13 cellular contexts compared by ENCODE assay signal in the genomic region with DNA sequence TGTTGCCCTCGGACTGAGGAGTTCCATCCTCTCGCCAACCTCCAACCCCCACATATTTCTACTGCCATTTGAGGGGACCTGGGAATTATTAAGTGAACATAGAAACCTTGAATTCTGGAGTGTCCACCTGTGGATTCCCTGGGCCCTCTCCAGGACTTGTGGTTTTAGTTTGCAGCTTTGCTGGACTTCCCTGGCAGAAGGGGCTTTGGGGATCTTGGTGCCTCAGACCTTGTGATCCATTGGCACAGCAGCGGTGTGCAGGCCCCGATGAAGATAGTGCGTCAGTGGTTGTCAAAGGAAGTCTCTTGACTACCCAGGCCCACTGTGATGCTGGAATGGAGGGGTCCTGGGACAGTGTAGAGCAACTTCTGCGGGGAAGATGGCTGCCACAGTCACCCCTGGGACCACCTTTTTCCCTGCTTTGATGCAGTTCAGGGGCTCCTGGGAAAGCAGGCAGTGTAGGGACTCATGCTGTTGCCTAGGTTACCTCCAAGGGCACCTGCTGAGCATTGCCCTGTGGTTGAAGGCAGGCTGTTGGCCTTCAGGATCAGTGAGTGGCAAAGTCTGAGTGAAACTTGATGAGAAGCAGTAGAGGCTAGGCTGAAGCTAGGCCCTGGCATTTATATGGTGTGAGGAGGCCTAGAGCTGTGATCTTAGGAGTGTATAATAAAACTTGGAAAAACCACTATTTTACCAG. TPM values are rescaled to one million over a fixed set of nuclear protein-coding genes. Genes with fewer than 3 reads are reported as not detected.
DNase-seq lines count a peak whose midpoint lies in the region; ATAC-seq and TF ChIP-seq lines count a peak whose summit lies in the region.
"Had no signal": no experiment of that assay in that cellular context is flagged by ENCODE, and none has a peak within 500 bp of the region (broad histone marks: within the 10 kb centered on the region; RNA-seq: fewer than 3 reads in every experiment).

No MANE protein-coding gene starts in this region.

- peaks cover 0 to 10% of the 10 kb centered on the region in 2 experiments; a peak in 2 of 4 replicates for H3K79me1 ChIP-seq in IMR-90 (ENCODE audit: low read depth in 1 of 2, low read length in 2 of 2)

- H4K91ac ChIP-seq in IMR-90 (ENCODE audit: insufficient read depth, low read depth, low read length), result no peak overlapping the region

- no TSS peak for BruUV-seq in IMR-90 (replicated peaks; lab: Mats Ljungman, UMichigan)

- peak overlapping the region; percentile 87 for H2AFZ ChIP-seq in IMR-90 (replicated peaks; ENCODE audit: low read length, poor library complexity)

- no peak overlapping the region for H3K56ac ChIP-seq in IMR-90 (ENCODE audit: extremely low read depth, insufficient read depth, low read length)

- peak overlapping the region; percentile 70 for H2AK9ac ChIP-seq in IMR-90 (replicated peaks; ENCODE audit: low read depth, low read length, poor library complexity)

- ATAC-seq in IMR-90 (ENCODE audit: low read depth), result no peak
- ATAC-seq in activated naive CD4-positive, alpha-beta T cell treated with anti-CD3 and anti-CD28 coated beads, Interleukin-2, amount 50 U/mL, for 72 hours, result no peak

- H3K4me3 ChIP-seq in IMR-90 (ENCODE audit: insufficient read depth, low read depth, low read length) (peak overlapping the region; percentile 58; the same call in 1 of the 2 replicates), mesodermal cell (ENCODE audit: extremely low read depth, insufficient read depth, low read length, poor library complexity, severe bottlenecking) (no peak overlapping the region), subcutaneous abdominal adipose tissue (ENCODE audit: low read depth in 1 of 5, low read length in 5 of 5) (peak overlapping the region in 2 of 5 donors; percentile 38 to 67)

- TF ChIP-seq POLR2A in IMR-90 (IDR thresholded peaks at IDR 0.05; ENCODE audit: low read depth, low read length), result no peak

- no peak for TF ChIP-seq RAD21 in IMR-90 (IDR thresholded peaks at IDR 0.05; ENCODE audit: low read length)

- H3K27ac ChIP-seq in IMR-90 (ENCODE audit: insufficient read depth, low read length) (peak overlapping the region; percentile 91), caudate nucleus (ENCODE audit: low read depth, low read length) (peak overlapping the region; percentile 76), mesodermal cell (ENCODE audit: low read depth, low read length, severe bottlenecking) (peak overlapping the region; percentile 76), subcutaneous abdominal adipose tissue (ENCODE audit: low read depth, low read length) (peak overlapping the region; percentile 74)

- H2BK5ac ChIP-seq in IMR-90 (ENCODE audit: low read depth, low read length, poor library complexity, severe bottlenecking), result no peak overlapping the region

- POLR2A ChIA-PET in IMR-90 (lab: Charles Lee; ENCODE audit: unreplicated experiment), result no interaction called here

- H3K9me3 ChIP-seq in IMR-90 (ENCODE audit: control insufficient read depth, insufficient read depth, low read length) (no peaks in the 10 kb centered on the region; the same call in 1 of the 2 replicates), mesodermal cell (ENCODE audit: control insufficient read depth, low read length) (no peaks in the 10 kb centered on the region), subcutaneous abdominal adipose tissue (ENCODE audit: control insufficient read depth in 5 of 5, low read length in 5 of 5) (no peaks in the 10 kb centered on the region)
- H3K9me3 ChIP-seq: ascending aorta had no signal

- H3K27ac Mint-ChIP-seq in activated naive CD4-positive, alpha-beta T cell treated with anti-CD3 and anti-CD28 coated beads, Interleukin-2, amount 50 U/mL, for 72 hours, result no peak overlapping the region
- H3K27ac Mint-ChIP-seq: natural killer cell had no signal

- CTCF ChIA-PET in IMR-90 (lab: Yijun Ruan, JAX), result no interaction called here

- no peak overlapping the region for H4K5ac ChIP-seq in IMR-90 (ENCODE audit: low read depth, low read length)

- no peak overlapping the region for H3K14ac ChIP-seq in IMR-90 (replicated peaks; ENCODE audit: low read depth, low read length)

- H3K27me3 ChIP-seq in IMR-90 (ENCODE audit: control insufficient read depth, insufficient read depth, low read length) (no peaks in the 10 kb centered on the region), subcutaneous abdominal adipose tissue (ENCODE audit: control insufficient read depth in 5 of 5, insufficient read depth in 4 of 5, low read length in 5 of 5) (peaks cover 6 to 26% (median 7%) of the 10 kb centered on the region in 5 donors)
- H3K27me3 ChIP-seq: ascending aorta had no signal

- H4K20me1 ChIP-seq in IMR-90 (ENCODE audit: insufficient read depth, low read length), result peaks cover 13% of the 10 kb centered on the region

- no peak overlapping the region; the same call in 1 of the 2 replicates for H2BK120ac ChIP-seq in IMR-90 (ENCODE audit: low read depth, low read length)

- no peaks in the 10 kb centered on the region for H3K9me3 Mint-ChIP-seq in activated naive CD4-positive, alpha-beta T cell treated with anti-CD3 and anti-CD28 coated beads, Interleukin-2, amount 50 U/mL, for 72 hours
- H3K9me3 Mint-ChIP-seq: natural killer cell had no signal

- DNase-seq in IMR-90 (no peak), caudate nucleus (lab: John Stamatoyannopoulos, UW) (peak in 1 of 61 donors; percentile 10), NCI-H1930 (lab: John Stamatoyannopoulos, UW) (no peak), RPMI8226 (no peak), 8988T (no peak)
- DNase-seq in activated naive CD4-positive, alpha-beta T cell treated with anti-CD3 and anti-CD28 coated beads, Interleukin-2, amount 50 U/mL, for 72 hours (ENCODE audit: low spot score in 2 of 2), result no peak
- DNase-seq: activated CD4-positive, alpha-beta T cell treated with anti-CD3 and anti-CD28 coated beads, Interleukin-2, amount 50 U/mL, for 1 hour; GF-D8; SHP77 treated with DMSO at 0.1 percent for 48 hours had no signal

- H3K36me3 ChIP-seq in IMR-90 (ENCODE audit: control insufficient read depth, insufficient read depth, low read length) (no peaks in the 10 kb centered on the region), mesodermal cell (ENCODE audit: control insufficient read depth, insufficient read depth, low read length) (no peaks in the 10 kb centered on the region), subcutaneous abdominal adipose tissue (ENCODE audit: control insufficient read depth in 5 of 5, insufficient read depth in 5 of 5, low read length in 5 of 5) (no peaks in the 10 kb centered on the region)
- H3K36me3 ChIP-seq: ascending aorta had no signal

- H2AK5ac ChIP-seq in IMR-90 (ENCODE audit: low read depth, low read length), result 0 out of 2 replicates have a peak overlapping the region, but pooled peaks have one; percentile 3

- H3K23ac ChIP-seq in IMR-90 (ENCODE audit: low read depth, low read length), result no peak overlapping the region

- 86% methylated on average over 1 of the region's 6 CpGs; no CpG with 5 or more reads in 1 of the 2 experiments for WGBS in IMR-90 (ENCODE audit: extremely low coverage in 2 of 2, insufficient read length in 1 of 2), 2 experiments
- 60% methylated on average over 2 of the region's 6 CpGs; no CpG with 5 or more reads in 1 of the 2 experiments for WGBS in mesodermal cell (ENCODE audit: insufficient coverage in 2 of 2), 2 experiments

- no peak overlapping the region for H4K8ac ChIP-seq in IMR-90 (ENCODE audit: low read depth in 2 of 2, low read length in 2 of 2)

- H3K36me3 Mint-ChIP-seq in activated naive CD4-positive, alpha-beta T cell treated with anti-CD3 and anti-CD28 coated beads, Interleukin-2, amount 50 U/mL, for 72 hours, result no peaks in the 10 kb centered on the region
- H3K36me3 Mint-ChIP-seq: natural killer cell had no signal

- H3K4ac ChIP-seq in IMR-90 (ENCODE audit: low read depth, low read length), result no peak overlapping the region; the same call in 1 of the 2 replicates

- no peak overlapping the region for H2BK20ac ChIP-seq in IMR-90 (ENCODE audit: low read depth, low read length)

- in situ Hi-C loops in IMR-90 (cut with MboI; ENCODE audit: low sequenced_read_pairs), result no loop called here

- peaks cover 5% of the 10 kb centered on the region; the same call in 1 of the 2 replicates for H3K9me1 ChIP-seq in IMR-90 (ENCODE audit: insufficient read depth, low read length)

- no peak for TF ChIP-seq CTCF in IMR-90 (conservative IDR thresholded peaks at IDR 0.05; ENCODE audit: low read depth, low read length)

- H3K4me2 ChIP-seq in IMR-90 (ENCODE audit: low read depth, low read length), result peak overlapping the region; percentile 83

- intact Hi-C loops in IMR-90 (cut with micrococcal nuclease), result loop anchor here (5.0 kb wide), 2 partner anchors 99 to 129 kb away; no protein-coding TSS in a partner anchor

- dilution Hi-C loops in IMR-90 (cut with HindIII; ENCODE audit: low sequenced_read_pairs, unreplicated experiment), result no loop called here

- H3K4me1 ChIP-seq in IMR-90 (ENCODE audit: control insufficient read depth, insufficient read depth, low read length) (peaks cover 4% of the 10 kb centered on the region), mesodermal cell (ENCODE audit: control insufficient read depth, insufficient read depth, low read length, poor library complexity, severe bottlenecking) (peaks cover 2% of the 10 kb centered on the region), subcutaneous abdominal adipose tissue (ENCODE audit: control insufficient read depth in 5 of 5, insufficient read depth in 5 of 5, low read length in 5 of 5) (peaks cover 0 to 43% (median 22%) of the 10 kb centered on the region in 5 donors)
- H3K4me1 ChIP-seq: ascending aorta had no signal

- H3K9ac ChIP-seq in IMR-90 (ENCODE audit: low read depth, low read length) (peak overlapping the region; percentile 79; the same call in 1 of the 2 replicates), subcutaneous abdominal adipose tissue (ENCODE audit: low read length in 5 of 5) (no peak overlapping the region)

- no peak overlapping the region for H3K18ac ChIP-seq in IMR-90 (ENCODE audit: low read depth, low read length)

- no peak overlapping the region for H2BK15ac ChIP-seq in IMR-90 (ENCODE audit: low read depth, low read length)

TF ChIP-seq in IMR-90, 13 proteins besides CTCF, POLR2A, EP300 and RAD21 (continues in another document):
- TF ChIP-seq, protein P1, sequence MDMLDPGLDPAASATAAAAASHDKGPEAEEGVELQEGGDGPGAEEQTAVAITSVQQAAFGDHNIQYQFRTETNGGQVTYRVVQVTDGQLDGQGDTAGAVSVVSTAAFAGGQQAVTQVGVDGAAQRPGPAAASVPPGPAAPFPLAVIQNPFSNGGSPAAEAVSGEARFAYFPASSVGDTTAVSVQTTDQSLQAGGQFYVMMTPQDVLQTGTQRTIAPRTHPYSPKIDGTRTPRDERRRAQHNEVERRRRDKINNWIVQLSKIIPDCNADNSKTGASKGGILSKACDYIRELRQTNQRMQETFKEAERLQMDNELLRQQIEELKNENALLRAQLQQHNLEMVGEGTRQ (IDR thresholded peaks at IDR 0.05; ENCODE audit: low read depth, low read length), result no peak
- TF ChIP-seq NFE2L2 (IDR thresholded peaks at IDR 0.05; ENCODE audit: low read depth, low read length), result no peak

RNA-seq across cellular contexts. Expression of a gene that starts 2.1 kb away (rescaled TPM):
- total RNA-seq in IMR-90 (2012; rRNA removed), result 5.3 and 6.1 TPM in 2 replicates
- polyA plus RNA-seq in IMR-90 (2012; rRNA removed), result 23.8 and 24.9 TPM in 2 replicates
- polyA plus RNA-seq in IMR-90 (2012; cell fraction: cytosol; rRNA removed), result 10.5 and 15.7 TPM in 2 replicates
- 18.3 and 38.0 TPM in 2 replicates for polyA plus RNA-seq in IMR-90 (2012; cell fraction: nucleus; rRNA removed; ENCODE audit: low replicate concordance)
- 15.5 TPM for polyA plus RNA-seq in mesodermal cell (2013, experiment 1 of 2)
- polyA plus RNA-seq in mesodermal cell (2013, experiment 2 of 2), result 14.6 TPM
- total RNA-seq in activated naive CD4-positive, alpha-beta T cell treated with anti-CD3 and anti-CD28 coated beads, Interleukin-2, amount 50 U/mL, for 72 hours, result 1 to 10 TPM in 1 of 2 donors, under 1 TPM in 1; 0.60 to 2.2 TPM
- total RNA-seq: natural killer cell had no signal
